12 cellular contexts compared by ENCODE assay signal in the genomic region with DNA sequence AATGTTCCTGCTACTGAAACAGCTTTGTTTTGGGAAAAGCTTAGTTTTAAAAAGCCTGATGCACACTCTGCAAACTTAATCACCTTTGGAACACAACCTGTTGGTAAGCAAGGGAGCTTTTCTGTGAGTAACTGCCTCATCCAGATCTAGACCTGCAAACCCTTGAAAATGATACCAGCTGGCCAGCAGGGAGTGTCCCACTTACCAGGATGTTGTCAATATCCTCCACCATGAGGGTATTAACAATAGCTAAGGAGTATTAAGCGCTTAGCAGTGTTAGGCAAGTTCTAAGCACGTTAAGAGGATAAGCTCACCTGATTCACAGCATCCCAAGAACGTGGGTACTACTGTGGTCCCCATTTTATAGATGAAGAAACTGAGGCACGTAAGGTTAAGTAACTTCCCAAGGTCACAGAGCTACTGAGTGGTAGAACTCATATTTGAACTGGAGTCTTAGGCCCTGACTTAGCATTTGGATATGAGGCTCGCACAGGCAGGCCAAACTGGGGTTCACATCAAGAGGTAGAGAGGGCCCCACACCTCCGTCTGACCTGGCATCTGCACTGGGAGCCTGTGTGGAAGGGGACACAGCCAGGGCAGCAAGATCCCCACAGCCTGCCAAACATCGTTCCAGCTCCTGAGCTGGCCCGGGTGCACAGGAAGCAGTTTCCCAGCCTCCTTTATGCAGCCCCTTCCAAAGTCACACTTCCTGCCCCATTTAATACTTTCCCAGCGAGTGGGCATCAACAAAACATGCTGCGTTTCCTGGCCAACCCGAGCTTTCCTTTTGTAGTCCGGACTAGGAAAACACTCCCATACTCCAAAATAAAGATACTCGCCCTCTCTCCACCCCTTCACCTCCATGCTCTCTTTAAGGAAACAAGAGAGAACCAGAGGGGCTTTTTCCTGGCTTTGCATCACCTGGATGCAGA. TPM values are rescaled to one million over a fixed set of nuclear protein-coding genes. Genes with fewer than 3 reads are reported as not detected.
DNase-seq lines count a peak whose midpoint lies in the region; ATAC-seq and TF ChIP-seq lines count a peak whose summit lies in the region.
"Had no signal": no experiment of that assay in that cellular context is flagged by ENCODE, and none has a peak within 500 bp of the region (broad histone marks: within the 10 kb centered on the region; RNA-seq: fewer than 3 reads in every experiment).

No MANE protein-coding gene starts in this region.

- no peak overlapping the region for H3K9ac ChIP-seq in stomach smooth muscle (ENCODE audit: low read length in 2 of 2)

- H3K4me1 Mint-ChIP-seq in activated T-cell treated with anti-CD3 and anti-CD28 coated beads, Interleukin-2, amount 50 U/mL, for 24 hours (ENCODE audit: low read depth), result peaks cover 84% of the 10 kb centered on the region
- peaks cover 87% of the 10 kb centered on the region for H3K4me1 Mint-ChIP-seq in activated T-cell treated with anti-CD3 and anti-CD28 coated beads, Interleukin-2, amount 50 U/mL, for 4 hours (ENCODE audit: low read depth)

- POLR2A ChIA-PET in OCI-LY7 (lab: Charles Lee), result interaction anchor here (0.6 to 1.5 kb wide), 4 partner anchors 9 to 60 kb away, joined by 3 to 5 read pairs (median 3); no protein-coding TSS in a partner anchor

- no peaks in the 10 kb centered on the region for H3K27me3 ChIP-seq in stomach smooth muscle (ENCODE audit: control insufficient read depth in 1 of 2, insufficient read depth in 2 of 2, low read length in 2 of 2)
- H3K27me3 ChIP-seq: ovary had no signal

- no TSS peak for BruUV-seq in OCI-LY7 (replicated peaks; lab: Mats Ljungman, UMichigan)

- H3K9me3 ChIP-seq in stomach smooth muscle (ENCODE audit: control insufficient read depth in 2 of 2, low read length in 2 of 2) (no peaks in the 10 kb centered on the region), OCI-LY7 (ENCODE audit: low read length) (no peaks in the 10 kb centered on the region)
- H3K9me3 ChIP-seq: ovary had no signal

- intact Hi-C loops in OCI-LY7 (cut with micrococcal nuclease; ENCODE audit: unreplicated experiment), result no loop called here

- no peak overlapping the region for H2AFZ ChIP-seq in OCI-LY7 (ENCODE audit: low read length)

- H4K20me1 ChIP-seq in OCI-LY7 (ENCODE audit: insufficient read depth, low read length), result no peaks in the 10 kb centered on the region

- H3K27ac ChIP-seq in stomach smooth muscle (ENCODE audit: low read length) (peak overlapping the region; percentile 18), OCI-LY7 (ENCODE audit: low read depth, low read length, poor library complexity, severe bottlenecking) (no peak overlapping the region)
- H3K27ac ChIP-seq: HL-60, ovary had no signal

- H3K79me2 ChIP-seq in OCI-LY7 (ENCODE audit: insufficient read depth, low read depth, low read length), result peaks cover 22% of the 10 kb centered on the region; the same call in 1 of the 2 replicates

- no peaks in the 10 kb centered on the region for H3K9me3 Mint-ChIP-seq in activated T-cell treated with anti-CD3 and anti-CD28 coated beads, Interleukin-2, amount 50 U/mL, for 24 hours
- H3K9me3 Mint-ChIP-seq in activated T-cell treated with anti-CD3 and anti-CD28 coated beads, Interleukin-2, amount 50 U/mL, for 4 hours, result no peaks in the 10 kb centered on the region

- no peak overlapping the region for H3K4me2 ChIP-seq in OCI-LY7 (ENCODE audit: low read length)

- H3K36me3 Mint-ChIP-seq in activated T-cell treated with anti-CD3 and anti-CD28 coated beads, Interleukin-2, amount 50 U/mL, for 24 hours (ENCODE audit: low read depth), result peaks cover 17% of the 10 kb centered on the region
- H3K36me3 Mint-ChIP-seq in activated T-cell treated with anti-CD3 and anti-CD28 coated beads, Interleukin-2, amount 50 U/mL, for 4 hours (ENCODE audit: insufficient read depth), result peaks cover 18% of the 10 kb centered on the region

- no peaks in the 10 kb centered on the region for H3K27me3 Mint-ChIP-seq in activated T-cell treated with anti-CD3 and anti-CD28 coated beads, Interleukin-2, amount 50 U/mL, for 24 hours
- no peaks in the 10 kb centered on the region for H3K27me3 Mint-ChIP-seq in activated T-cell treated with anti-CD3 and anti-CD28 coated beads, Interleukin-2, amount 50 U/mL, for 4 hours (ENCODE audit: low read depth)

- H3K4me1 ChIP-seq in stomach smooth muscle (ENCODE audit: control insufficient read depth, insufficient read depth, low read length) (peaks cover 22% of the 10 kb centered on the region), OCI-LY7 (ENCODE audit: insufficient read depth, low read length, poor library complexity, severe bottlenecking) (peaks cover 6% of the 10 kb centered on the region)

- TF ChIP-seq CTCF in OCI-LY7 (conservative IDR thresholded peaks at IDR 0.05; ENCODE audit: low read length), result no peak

- no peak for ATAC-seq in activated T-cell treated with anti-CD3 and anti-CD28 coated beads, Interleukin-2, amount 50 U/mL, for 4 hours
- ATAC-seq: GM12878 had no signal

- DNase-seq in activated T-cell treated with anti-CD3 and anti-CD28 coated beads, Interleukin-2, amount 50 U/mL, for 24 hours, result no peak
- DNase-seq in activated T-cell treated with anti-CD3 and anti-CD28 coated beads, Interleukin-2, amount 50 U/mL, for 4 hours, result no peak
- peak; percentile 47 for DNase-seq in astrocyte of the hippocampus (ENCODE audit: low read depth, low spot score)
- peak; percentile 19 for DNase-seq in islet precursor cell
- no peak for DNase-seq in inferior parietal cortex (ENCODE audit: extremely low spot score)
- DNase-seq in OCI-LY7 (ENCODE audit: low spot score), result no peak
- DNase-seq in central memory CD4-positive, alpha-beta T cell, result no peak
- DNase-seq: AML-193 had no signal

- H3K36me3 ChIP-seq in stomach smooth muscle (ENCODE audit: control insufficient read depth in 2 of 2, insufficient read depth in 2 of 2, low read length in 2 of 2) (no peaks in the 10 kb centered on the region), OCI-LY7 (ENCODE audit: insufficient read depth, low read length) (0 out of 2 replicates have a peak, but pooled peaks cover 5% of the 10 kb centered on the region)
- H3K36me3 ChIP-seq: ovary had no signal

- peak overlapping the region; percentile 67 for H3K27ac Mint-ChIP-seq in activated T-cell treated with anti-CD3 and anti-CD28 coated beads, Interleukin-2, amount 50 U/mL, for 24 hours

- H3K9me2 ChIP-seq in OCI-LY7 (ENCODE audit: insufficient read depth, low read length), result no peaks in the 10 kb centered on the region

- no peak overlapping the region for H3K4me3 ChIP-seq in stomach smooth muscle (ENCODE audit: low read length in 2 of 2)
- H3K4me3 ChIP-seq in OCI-LY7 (ENCODE audit: low read depth, low read length, poor library complexity, severe bottlenecking), result no peak overlapping the region
- H3K4me3 ChIP-seq: GM12878, ovary had no signal

- CTCF ChIA-PET in OCI-LY7 (lab: Charles Lee; ENCODE audit: unreplicated experiment), result interaction anchor here (0.8 kb wide), 1 partner anchor 14 kb away, joined by 3 read pairs; no protein-coding TSS in a partner anchor

- H3K4me3 Mint-ChIP-seq in activated T-cell treated with anti-CD3 and anti-CD28 coated beads, Interleukin-2, amount 50 U/mL, for 24 hours, result no peak overlapping the region
- no peak overlapping the region for H3K4me3 Mint-ChIP-seq in activated T-cell treated with anti-CD3 and anti-CD28 coated beads, Interleukin-2, amount 50 U/mL, for 4 hours

RNA-seq across cellular contexts. Expression of gene IRF2, which starts 32.6 kb away (rescaled TPM):
- total RNA-seq in activated T-cell treated with anti-CD3 and anti-CD28 coated beads, Interleukin-2, amount 50 U/mL, for 4 hours, result 10 to 100 TPM; 29.3 to 37.4 (median 32.8) TPM
- 29.7 and 32.3 TPM in 2 replicates for total RNA-seq in OCI-LY7 (2014; rRNA removed; shearing (Covaris generic))
- 31.8 and 37.8 TPM in 2 replicates for total RNA-seq in OCI-LY7 (2022)

Comparison
In these comparisons a context has a peak if more than half of its experiments do, and no peak if none do; other contexts are left out.
1. DNase-seq: peak in astrocyte of the hippocampus (single experiment) and islet precursor cell (single experiment); none in activated T-cell treated with anti-CD3 and anti-CD28 coated beads, Interleukin-2, amount 50 U/mL, for 24 hours (single experiment), activated T-cell treated with anti-CD3 and anti-CD28 coated beads, Interleukin-2, amount 50 U/mL, for 4 hours (single experiment), inferior parietal cortex (single experiment), OCI-LY7 (single experiment) and central memory CD4-positive, alpha-beta T cell (single experiment).